9 cellular contexts compared by ENCODE assay signal in the genomic region with DNA sequence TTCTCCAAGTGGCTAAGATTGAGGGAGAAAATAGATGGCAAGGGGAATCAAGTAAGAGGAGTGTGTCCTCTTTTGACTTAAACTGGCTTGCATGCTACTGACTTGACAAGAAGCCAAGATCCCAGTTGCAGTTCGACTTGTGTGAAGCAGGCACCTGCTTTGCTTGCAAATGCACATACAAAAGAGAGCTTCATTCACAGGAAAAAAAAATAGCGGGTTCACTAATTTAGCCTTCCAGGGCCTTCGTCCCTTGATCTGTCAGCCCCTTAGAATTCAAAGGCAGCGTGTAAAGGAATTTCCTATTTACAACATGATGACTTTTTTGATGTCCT.
DNase-seq lines count a peak whose midpoint lies in the region; ATAC-seq, FAIRE-seq and TF ChIP-seq lines count a peak whose summit lies in the region.
"Had no signal": no experiment of that assay in that cellular context is flagged by ENCODE, and none has a peak within 500 bp of the region (broad histone marks: within the 10 kb centered on the region; RNA-seq: fewer than 3 reads in every experiment).

No MANE protein-coding gene starts in this region.

- peak overlapping the region; percentile 56 for H3K4me3 Mint-ChIP-seq in activated CD4-positive, alpha-beta memory T cell treated with anti-CD3 and anti-CD28 coated beads, Interleukin-2, amount 10 ng/mL, durations not matched to agents 7 days and 5 days
- H3K4me3 Mint-ChIP-seq: nephron progenitor cell had no signal

- in situ Hi-C loops in KBM-7 (cut with MboI; ENCODE audit: low pct_unique_long_range_greater_than_20kb, low sequenced_read_pairs) = no loop called here

- peaks cover 0 to 9% (median 0%) of the 10 kb centered on the region in 3 donors for H3K4me1 ChIP-seq in pancreas

- DNase-seq in activated CD4-positive, alpha-beta memory T cell treated with anti-CD3 and anti-CD28 coated beads, Interleukin-2, amount 10 ng/mL, durations not matched to agents 7 days and 5 days = no peak
- DNase-seq in pancreas (peak in 1 of 6 donors; percentile 51), KBM-7 (no peak), DMS153 (lab: John Stamatoyannopoulos, UW) (no peak), HT-29 (ENCODE audit: low spot score) (no peak)
- DNase-seq: nephron progenitor cell had no signal

- H3K9me3 Mint-ChIP-seq in activated CD4-positive, alpha-beta memory T cell treated with anti-CD3 and anti-CD28 coated beads, Interleukin-2, amount 10 ng/mL, durations not matched to agents 7 days and 5 days = no peaks in the 10 kb centered on the region
- H3K9me3 Mint-ChIP-seq: nephron progenitor cell had no signal

- intact Hi-C loops in pancreas (cut with DNase I) = no loop called here

- H3K4me3 ChIP-seq in pancreas = no peak overlapping the region

- no peak overlapping the region for H3K27ac ChIP-seq in pancreas

- peak; percentile 38 for ATAC-seq in GM19043 (IDR thresholded peaks at IDR 0.05; ENCODE audit: low read depth, unreplicated experiment)
- peak; percentile 25 for ATAC-seq in HG02763 (IDR thresholded peaks at IDR 0.05; ENCODE audit: unreplicated experiment)
- ATAC-seq in pancreas = peak in 3 of 4 donors; percentile 43 to 81 (median 63)
- ATAC-seq: HCT116 had no signal

- CTCF ChIA-PET in activated CD4-positive, alpha-beta memory T cell treated with anti-CD3 and anti-CD28 coated beads, Interleukin-2, amount 10 ng/mL, durations not matched to agents 7 days and 5 days (lab: Charles Lee) = interaction anchor here (0.6 to 1.2 kb wide), 2 partner anchors 22 to 48 kb away, joined by 3 read pairs; no protein-coding TSS in a partner anchor

- H3K36me3 Mint-ChIP-seq in activated CD4-positive, alpha-beta memory T cell treated with anti-CD3 and anti-CD28 coated beads, Interleukin-2, amount 10 ng/mL, durations not matched to agents 7 days and 5 days (ENCODE audit: low read depth) = peaks cover 95% of the 10 kb centered on the region

- no peak for TF ChIP-seq CTCF in pancreas (IDR thresholded peaks at IDR 0.05)

- H3K36me3 ChIP-seq in pancreas = no peaks in the 10 kb centered on the region

- H3K27ac Mint-ChIP-seq in activated CD4-positive, alpha-beta memory T cell treated with anti-CD3 and anti-CD28 coated beads, Interleukin-2, amount 10 ng/mL, durations not matched to agents 7 days and 5 days = peak overlapping the region; percentile 68
- H3K27ac Mint-ChIP-seq: nephron progenitor cell had no signal

- H3K9me3 ChIP-seq in pancreas = no peaks in the 10 kb centered on the region

- POLR2A ChIA-PET in activated CD4-positive, alpha-beta memory T cell treated with anti-CD3 and anti-CD28 coated beads, Interleukin-2, amount 10 ng/mL, durations not matched to agents 7 days and 5 days (lab: Charles Lee) = interaction anchor here (0.7 to 6.6 kb wide), 14 partner anchors 8 to 44 kb away, joined by 3 to 38 read pairs (median 4); no protein-coding TSS in a partner anchor

- H3K4me1 Mint-ChIP-seq in activated CD4-positive, alpha-beta memory T cell treated with anti-CD3 and anti-CD28 coated beads, Interleukin-2, amount 10 ng/mL, durations not matched to agents 7 days and 5 days = peaks cover 98% of the 10 kb centered on the region

- no peaks in the 10 kb centered on the region for H3K27me3 Mint-ChIP-seq in activated CD4-positive, alpha-beta memory T cell treated with anti-CD3 and anti-CD28 coated beads, Interleukin-2, amount 10 ng/mL, durations not matched to agents 7 days and 5 days

- no peaks in the 10 kb centered on the region for H3K27me3 ChIP-seq in pancreas

- WGBS in pancreas, 2 donors = 26 to 27% methylated on average over 4 of the region's 4 CpGs

- no peak for FAIRE-seq in pancreas (lab: Jason Lieb, UNC)
